Comparison of ENCODE assay signal across 16 cellular contexts in genomic region chr22:21068681-21069276, GRCh38. TPM values are rescaled to one million over a fixed set of nuclear protein-coding genes. Genes with fewer than 3 reads are reported as not detected.
A peak's percentile ranks its signal among the peaks of the same experiment; 100 is the strongest.
DNase-seq lines count a peak whose midpoint lies in the region; ATAC-seq and TF ChIP-seq lines count a peak whose summit lies in the region.
"Had no signal": no experiment of that assay in that cellular context is flagged by ENCODE, and none has a peak within 500 bp of the region (broad histone marks: within the 10 kb centered on the region; RNA-seq: fewer than 3 reads in every experiment).

No MANE protein-coding gene starts in this region.

- no peaks in the 10 kb centered on the region for H3K9me2 ChIP-seq in GM23338 (ENCODE audit: insufficient read depth)

- H3K36me3 Mint-ChIP-seq in GM23338 (ENCODE audit: low read depth) (no peaks in the 10 kb centered on the region; the same call in 2 of the 3 replicates), endodermal cell (ENCODE audit: low read depth) (no peaks in the 10 kb centered on the region)
- H3K36me3 Mint-ChIP-seq: CD14-positive monocyte; CD8-positive, alpha-beta T cell had no signal

- no peaks in the 10 kb centered on the region for H4K20me1 ChIP-seq in GM23338 (replicated peaks; ENCODE audit: insufficient read depth)

- TF ChIP-seq CTCF in GM23338 (conservative IDR thresholded peaks at IDR 0.05; ENCODE audit: low read depth in 2 of 2) (0 out of 4 replicates have a peak, but pooled peaks of 1 of the 2 experiments have one; percentile 4), VCaP (conservative IDR thresholded peaks at IDR 0.05) (no peak), endodermal cell (conservative IDR thresholded peaks at IDR 0.05) (peak; percentile 61)

- intact Hi-C loops in posterior vena cava (cut with DNase I), result no loop called here

- H3K4me1 Mint-ChIP-seq in GM23338 (no peaks in the 10 kb centered on the region), endodermal cell (peaks cover 12% of the 10 kb centered on the region)

- H3K9ac ChIP-seq in endodermal cell (ENCODE audit: extremely low read depth, low read length, poor library complexity, severe bottlenecking), result no peak overlapping the region

- no peaks in the 10 kb centered on the region for H3K9me3 ChIP-seq in endodermal cell (ENCODE audit: control insufficient read depth, low read length)
- H3K9me3 ChIP-seq: A549 had no signal

- no peak for DNase-seq in GM23338 (ENCODE audit: low spot score)
- peak; percentile 63 for DNase-seq in endodermal cell
- DNase-seq in posterior vena cava (ENCODE audit: low spot score), result peak; percentile 10
- DNase-seq in stimulated activated CD8-positive, alpha-beta memory T cell treated with anti-CD3 and anti-CD28 coated beads, Interleukin-4, amount 100 ng/mL, for 48 hours, result no peak
- DNase-seq: CD8-positive, alpha-beta T cell; COR-L47; DND-41; GDM1 had no signal

- H2AFZ ChIP-seq in GM23338, result no peak overlapping the region

- H3K4me3 ChIP-seq in GM23338 (no peak overlapping the region), endodermal cell (ENCODE audit: low read length) (no peak overlapping the region)
- H3K4me3 ChIP-seq: A549 had no signal

- H3K27ac Mint-ChIP-seq in GM23338 (no peak overlapping the region), endodermal cell (no peak overlapping the region)
- H3K27ac Mint-ChIP-seq: CD14-positive monocyte; CD8-positive, alpha-beta T cell had no signal

- H3K27me3 Mint-ChIP-seq in GM23338 (ENCODE audit: insufficient read depth, low read depth, poor library complexity) (peaks cover 1% of the 10 kb centered on the region), endodermal cell (ENCODE audit: insufficient read depth) (peaks cover 7% of the 10 kb centered on the region)

- ATAC-seq in GM23338, result peak; percentile 39; the same call in 1 of the 3 replicates
- no peak for ATAC-seq in GM21381 (IDR thresholded peaks at IDR 0.05; ENCODE audit: unreplicated experiment)
- no peak for ATAC-seq in HG03378 (IDR thresholded peaks at IDR 0.05; ENCODE audit: unreplicated experiment)
- ATAC-seq: A549; CD8-positive, alpha-beta T cell had no signal

- H3K4me1 ChIP-seq in GM23338 (ENCODE audit: insufficient read depth) (no peaks in the 10 kb centered on the region), endodermal cell (ENCODE audit: control insufficient read depth, insufficient read depth, low read length) (peaks cover 8% of the 10 kb centered on the region)
- H3K4me1 ChIP-seq: A549 had no signal

- H3K4me3 Mint-ChIP-seq in GM23338 (no peak overlapping the region), endodermal cell (no peak overlapping the region)
- H3K4me3 Mint-ChIP-seq: CD8-positive, alpha-beta T cell had no signal

- no peaks in the 10 kb centered on the region for H3K36me3 ChIP-seq in GM23338 (ENCODE audit: insufficient read depth)
- no peaks in the 10 kb centered on the region for H3K36me3 ChIP-seq in endodermal cell (ENCODE audit: control insufficient read depth, insufficient read depth, low read length)

- H3F3A ChIP-seq in GM23338 (replicated peaks; ENCODE audit: low read depth), result no peaks in the 10 kb centered on the region

- H3K4me2 ChIP-seq in GM23338, result no peak overlapping the region
- H3K4me2 ChIP-seq: A549 had no signal

- H3K27me3 ChIP-seq in GM23338 (ENCODE audit: insufficient read depth) (no peaks in the 10 kb centered on the region), endodermal cell (ENCODE audit: control insufficient read depth, insufficient read depth, low read length, poor library complexity, severe bottlenecking) (no peaks in the 10 kb centered on the region)

- H3K27ac ChIP-seq in GM23338 (ENCODE audit: low read depth) (no peak overlapping the region), VCaP (peak overlapping the region; percentile 67), endodermal cell (ENCODE audit: low read depth, low read length) (no peak overlapping the region)
- H3K27ac ChIP-seq: A549 had no signal

- H3K79me2 ChIP-seq in GM23338 (replicated peaks; ENCODE audit: insufficient read depth), result no peaks in the 10 kb centered on the region

- H3K9me3 Mint-ChIP-seq in GM23338 (peaks cover 2% of the 10 kb centered on the region; the same call in 1 of the 3 replicates), endodermal cell (peaks cover 14% of the 10 kb centered on the region)
- H3K9me3 Mint-ChIP-seq: CD8-positive, alpha-beta T cell had no signal

- WGBS in endodermal cell (ENCODE audit: insufficient coverage in 1 of 2, insufficient read length in 1 of 2), 2 experiments, result 68 to 81% methylated on average over 2 to 4 of the region's 4 CpGs

TF ChIP-seq in GM23338, 12 proteins besides CTCF, POLR2A, EP300 and RAD21 (continues in another document):
- TF ChIP-seq ETS1 (IDR thresholded peaks at IDR 0.05) (no peak), CREB1 (CRISPR knock-in tag; IDR thresholded peaks at IDR 0.05; ENCODE audit: low read depth) (no peak)

RNA-seq across cellular contexts. Expression of gene LRRC74B, which starts 23.0 kb away (rescaled TPM):
- not detected in 2 replicates for total RNA-seq in GM23338 (2014; rRNA removed; shearing (Covaris generic))
- polyA plus RNA-seq in GM23338 (2016; fragmentation: Nextera tagmentation; extraction: Ambion mirVana), result not detected in 2 replicates
- not detected for total RNA-seq in endodermal cell
- 0.39 TPM for polyA plus RNA-seq in endodermal cell (2013, experiment 1 of 2)
- 0.58 TPM for polyA plus RNA-seq in endodermal cell (2013, experiment 2 of 2)
- not detected for total RNA-seq in posterior vena cava
- total RNA-seq: CD8-positive, alpha-beta T cell; HT1080 had no signal
- polyA plus RNA-seq: AG04450, BJ, CD14-positive monocyte had no signal

RNA-seq across cellular contexts. Expression of gene SLC7A4, which starts 36.4 kb away (rescaled TPM):
- total RNA-seq in GM23338 (2014; rRNA removed; shearing (Covaris generic)), result 0.07 and 0.16 TPM in 2 replicates
- 0.09 and 0.44 TPM in 2 replicates for polyA plus RNA-seq in GM23338 (2016; fragmentation: Nextera tagmentation; extraction: Ambion mirVana)
- under 1 TPM; 0.33 to 0.49 TPM for total RNA-seq in endodermal cell
- polyA plus RNA-seq in endodermal cell (2013, experiment 1 of 2), result 0.61 TPM
- 0.50 TPM for polyA plus RNA-seq in endodermal cell (2013, experiment 2 of 2)
- 1 to 10 TPM; 1.5 to 8.9 TPM for total RNA-seq in posterior vena cava
- total RNA-seq: CD8-positive, alpha-beta T cell; HT1080 had no signal
- polyA plus RNA-seq: A549, CD14-positive monocyte had no signal

RNA-seq across cellular contexts. Expression of gene P2RX6, which starts 53.8 kb away (rescaled TPM):
- not detected in 2 replicates for total RNA-seq in GM23338 (2014; rRNA removed; shearing (Covaris generic))
- not detected in 2 replicates for polyA plus RNA-seq in GM23338 (2016; fragmentation: Nextera tagmentation; extraction: Ambion mirVana)
- total RNA-seq in endodermal cell (1 to 10 TPM in 1 of 2 donors, under 1 TPM in 1; 0.73 to 1.9 TPM), posterior vena cava (1 to 10 TPM in 1 of 2 donors, under 1 TPM in 1; 0.19 to 1.0 TPM)
- polyA plus RNA-seq in endodermal cell (2013, experiment 1 of 2), result 1.4 TPM
- 1.3 TPM for polyA plus RNA-seq in endodermal cell (2013, experiment 2 of 2)
- polyA plus RNA-seq: CD14-positive monocyte had no signal

Comparison
In these comparisons a context has a peak if more than half of its experiments do, and no peak if none do; other contexts are left out.
1. DNase-seq: peak in endodermal cell (single experiment) and posterior vena cava (single experiment); none in GM23338 (single experiment) and stimulated activated CD8-positive, alpha-beta memory T cell treated with anti-CD3 and anti-CD28 coated beads, Interleukin-4, amount 100 ng/mL, for 48 hours (single experiment).